Comparison of ENCODE assay signal across 8 cellular contexts in the genomic region with DNA sequence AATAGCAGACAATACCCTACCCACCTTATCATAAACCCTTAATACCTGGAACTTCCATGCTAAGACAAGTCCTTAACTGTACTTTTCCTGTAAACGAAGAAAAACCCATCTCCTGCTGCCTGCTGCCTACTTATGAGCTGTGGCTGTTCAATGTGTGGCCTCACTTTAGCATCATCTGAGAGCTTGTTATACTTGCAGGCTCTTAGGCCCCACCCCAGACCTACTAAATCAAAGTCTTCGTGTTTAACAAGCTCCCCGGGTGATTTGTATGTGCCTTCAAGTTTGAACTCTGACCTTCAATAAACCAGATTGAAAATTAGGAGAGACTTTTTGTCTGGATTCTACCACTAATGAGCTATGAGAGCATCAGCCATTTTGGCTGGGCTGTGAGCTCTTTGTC.
"Had no signal": no experiment of that assay in that cellular context is flagged by ENCODE, and none has a peak within 500 bp of the region (broad histone marks: within the 10 kb centered on the region; RNA-seq: fewer than 3 reads in every experiment).

No MANE protein-coding gene starts in this region.

- H3K9me3 Mint-ChIP-seq: GM23338, H9, HFFc6 had no signal

- H3K9me3 ChIP-seq: HAP-1 had no signal

- H3K27ac Mint-ChIP-seq: GM23338, H9, HFFc6 had no signal

- H3K4me1 ChIP-seq: HAP-1 had no signal

- DNase-seq: GM23248, GOT3, HCEC 1CT, HFFc6 had no signal

- H3K36me3 ChIP-seq: HAP-1 had no signal

- ATAC-seq: HCT116 had no signal

- H3K4me3 ChIP-seq: GM23248, GM23338, HAP-1 had no signal

- H3K4me3 Mint-ChIP-seq: GM23338, H9, HFFc6 had no signal
